Comparison of ENCODE assay signal across 8 cellular contexts in genomic region chr20:2663364-2663886, GRCh38. TPM values are rescaled to one million over a fixed set of nuclear protein-coding genes. Genes with fewer than 3 reads are reported as not detected.
DNase-seq lines count a peak whose midpoint lies in the region; ATAC-seq and TF ChIP-seq lines count a peak whose summit lies in the region.

No MANE protein-coding gene starts in this region.

- H3K27ac Mint-ChIP-seq in Calu3 (ENCODE audit: unreplicated experiment) (peak overlapping the region; percentile 86), osteocyte (ENCODE audit: unreplicated experiment) (peak overlapping the region; percentile 76)

- H3K9ac ChIP-seq in OCI-LY3 (ENCODE audit: low read length): peak overlapping the region; percentile 84

- intact Hi-C loops in Calu3 (cut with micrococcal nuclease; ENCODE audit: unreplicated experiment): no loop called here

- H3K4me1 Mint-ChIP-seq in Calu3 (ENCODE audit: low read depth, unreplicated experiment) (peaks cover 15% of the 10 kb centered on the region), osteocyte (ENCODE audit: unreplicated experiment) (peaks cover 18% of the 10 kb centered on the region)

- no peaks in the 10 kb centered on the region for H3K9me3 ChIP-seq in OCI-LY3 (ENCODE audit: insufficient read depth, low read length)

- no peak for ATAC-seq in HG02870 (IDR thresholded peaks at IDR 0.05; ENCODE audit: unreplicated experiment)
- no peak for ATAC-seq in HG03520 (IDR thresholded peaks at IDR 0.05; ENCODE audit: unreplicated experiment)

- H2AFZ ChIP-seq in OCI-LY3 (ENCODE audit: low read depth, low read length): no peak overlapping the region; the same call in 1 of the 2 replicates

- H3K4me3 ChIP-seq in OCI-LY3 (ENCODE audit: low read length) (peak overlapping the region; percentile 89), epithelial cell of proximal tubule (ENCODE audit: low read depth, low read length) (peak overlapping the region; percentile 96)

- peak overlapping the region; percentile 88 for H3K4me2 ChIP-seq in OCI-LY3 (ENCODE audit: low read length)

- 0 out of 2 replicates have a peak overlapping the region, but pooled peaks have one; percentile 18 for H3K27ac ChIP-seq in OCI-LY3 (ENCODE audit: low read length)

- no peaks in the 10 kb centered on the region for H3K27me3 ChIP-seq in OCI-LY3 (ENCODE audit: low read depth, low read length)

- peaks cover 18% of the 10 kb centered on the region for H3K79me2 ChIP-seq in OCI-LY3 (ENCODE audit: low read length)

- BruUV-seq in Calu3 (replicated peaks; lab: Mats Ljungman, UMichigan): TSS peak; percentile 53

- TF ChIP-seq CTCF in Calu3 (IDR thresholded peaks at IDR 0.05; ENCODE audit: unreplicated experiment) (no peak), OCI-LY3 (IDR thresholded peaks at IDR 0.05; ENCODE audit: low read depth, low read length) (no peak), epithelial cell of proximal tubule (conservative IDR thresholded peaks at IDR 0.05; ENCODE audit: low read depth, low read length) (no peak), osteocyte (IDR thresholded peaks at IDR 0.05) (no peak)

- H4K20me1 ChIP-seq in OCI-LY3 (ENCODE audit: insufficient read depth, low read length): 0 out of 2 replicates have a peak, but pooled peaks cover 10% of the 10 kb centered on the region

- H3K36me3 ChIP-seq in OCI-LY3 (replicated peaks; ENCODE audit: low read depth, low read length): peaks cover 28% of the 10 kb centered on the region

- no peaks in the 10 kb centered on the region for H3K9me3 Mint-ChIP-seq in Calu3 (ENCODE audit: low read depth, unreplicated experiment)
- H3K9me3 Mint-ChIP-seq in osteocyte (ENCODE audit: unreplicated experiment): no peaks in the 10 kb centered on the region

- H3K27me3 Mint-ChIP-seq in Calu3 (ENCODE audit: unreplicated experiment): peaks cover 11% of the 10 kb centered on the region
- peaks cover 9% of the 10 kb centered on the region for H3K27me3 Mint-ChIP-seq in osteocyte (ENCODE audit: unreplicated experiment)

- DNase-seq in Calu3: no peak
- no peak for DNase-seq in epithelial cell of proximal tubule (ENCODE audit: low read depth)
- DNase-seq in osteocyte (ENCODE audit: extremely low spot score, unreplicated experiment): no peak
- no peak for DNase-seq in kidney glomerular epithelial cell (lab: John Stamatoyannopoulos, UW)
- DNase-seq in KBM-7: no peak

- H3K4me1 ChIP-seq in OCI-LY3 (ENCODE audit: low read length): peaks cover 11% of the 10 kb centered on the region

- in situ Hi-C loops in KBM-7 (cut with MboI; ENCODE audit: low pct_unique_long_range_greater_than_20kb, low sequenced_read_pairs): no loop called here

- CTCF ChIA-PET in Calu3 (lab: Charles Lee): interaction anchor here (0.6 to 1.4 kb wide), 3 partner anchors 8 to 25 kb away, joined by 3 to 5 read pairs (median 4); no protein-coding TSS in a partner anchor

- H3K4me3 Mint-ChIP-seq in Calu3 (ENCODE audit: low read depth, unreplicated experiment) (peak overlapping the region; percentile 85), osteocyte (ENCODE audit: unreplicated experiment) (peak overlapping the region; percentile 94)

- H3K36me3 Mint-ChIP-seq in Calu3 (ENCODE audit: insufficient read depth, unreplicated experiment): peaks cover 48% of the 10 kb centered on the region
- peaks cover 26% of the 10 kb centered on the region for H3K36me3 Mint-ChIP-seq in osteocyte (ENCODE audit: unreplicated experiment)

RNA-seq across cellular contexts. Expression of gene IDH3B, which starts 0.6 kb away (rescaled TPM):
- 73.6 and 74.8 TPM in 2 replicates for total RNA-seq in Calu3 (2022)
- total RNA-seq in epithelial cell of proximal tubule: 99.3 and 123 TPM in 2 replicates
- 78.1 and 86.6 TPM in 2 replicates for total RNA-seq in osteocyte

RNA-seq across cellular contexts. Expression of gene NOP56, which starts 11.0 kb away (rescaled TPM):
- total RNA-seq in Calu3 (2022): 303 and 310 TPM in 2 replicates
- total RNA-seq in epithelial cell of proximal tubule: 172 and 318 TPM in 2 replicates
- total RNA-seq in osteocyte: 141 and 142 TPM in 2 replicates

RNA-seq across cellular contexts. Expression of gene EBF4, which starts 29.2 kb away (rescaled TPM):
- 4.3 and 6.6 TPM in 2 replicates for total RNA-seq in Calu3 (2022)
- total RNA-seq in epithelial cell of proximal tubule: 0.36 and 2.5 TPM in 2 replicates
- 9.8 and 12.8 TPM in 2 replicates for total RNA-seq in osteocyte
